Comparison of ENCODE assay signal across 1 cellular context in the genomic region with DNA sequence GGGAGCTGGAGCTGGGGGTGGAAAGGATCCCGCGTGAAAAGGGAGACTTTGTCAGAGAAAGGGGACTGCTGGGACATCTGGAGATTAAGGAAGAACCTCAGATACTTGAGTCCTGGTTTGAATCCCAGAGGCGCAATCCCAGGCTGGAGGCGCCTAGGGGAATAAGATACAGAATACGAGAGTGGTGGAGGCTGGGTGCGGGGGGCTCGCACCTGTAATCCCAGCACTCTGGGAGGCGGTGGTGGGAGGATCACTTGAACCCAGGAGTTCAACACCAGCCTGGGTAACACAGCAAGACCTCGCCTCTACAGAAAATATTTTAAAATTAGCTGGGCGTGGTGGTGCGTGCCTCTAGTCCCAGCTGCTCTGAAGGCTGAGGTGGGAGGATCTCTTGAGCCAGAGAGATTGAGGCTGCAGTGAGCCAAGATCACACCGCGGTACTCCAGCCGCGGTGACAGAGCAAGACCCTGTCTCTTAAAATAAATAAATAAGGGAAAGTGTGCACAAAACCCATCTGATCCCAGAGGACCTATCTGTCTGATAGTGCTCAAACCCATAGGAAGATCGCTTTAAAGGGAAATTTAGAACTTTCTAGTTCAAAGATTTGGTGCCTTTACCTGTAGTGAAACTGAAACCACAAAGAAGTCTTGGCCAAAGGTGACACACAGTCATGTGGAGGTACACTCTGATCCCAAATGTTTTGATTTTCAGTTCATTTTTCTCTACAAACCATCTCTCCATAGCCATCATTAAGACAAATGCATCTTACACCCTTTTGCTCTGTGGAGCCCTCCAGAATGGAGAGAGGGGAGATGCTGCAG.
A peak's percentile ranks its signal among the peaks of the same experiment; 100 is the strongest.
TF ChIP-seq lines count a peak whose summit lies in the region.

No MANE protein-coding gene starts in this region.

TF ChIP-seq in HepG2, 621 proteins besides CTCF, POLR2A, EP300 and RAD21 (continued from another document and continues in another):
- TF ChIP-seq, protein P1, sequence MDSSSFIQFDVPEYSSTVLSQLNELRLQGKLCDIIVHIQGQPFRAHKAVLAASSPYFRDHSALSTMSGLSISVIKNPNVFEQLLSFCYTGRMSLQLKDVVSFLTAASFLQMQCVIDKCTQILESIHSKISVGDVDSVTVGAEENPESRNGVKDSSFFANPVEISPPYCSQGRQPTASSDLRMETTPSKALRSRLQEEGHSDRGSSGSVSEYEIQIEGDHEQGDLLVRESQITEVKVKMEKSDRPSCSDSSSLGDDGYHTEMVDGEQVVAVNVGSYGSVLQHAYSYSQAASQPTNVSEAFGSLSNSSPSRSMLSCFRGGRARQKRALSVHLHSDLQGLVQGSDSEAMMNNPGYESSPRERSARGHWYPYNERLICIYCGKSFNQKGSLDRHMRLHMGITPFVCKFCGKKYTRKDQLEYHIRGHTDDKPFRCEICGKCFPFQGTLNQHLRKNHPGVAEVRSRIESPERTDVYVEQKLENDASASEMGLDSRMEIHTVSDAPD (CRISPR knock-in tag; IDR thresholded peaks at IDR 0.05) = no peak
- TF ChIP-seq RORA (CRISPR knock-in tag; IDR thresholded peaks at IDR 0.05) = no peak
- TF ChIP-seq ZNF777 (CRISPR knock-in tag; IDR thresholded peaks at IDR 0.05) = no peak
- TF ChIP-seq ZNF136 (CRISPR knock-in tag; IDR thresholded peaks at IDR 0.05; ENCODE audit: low read depth) = peak; percentile 9; the same call in 1 of the 2 replicates
- TF ChIP-seq NAIF1 (CRISPR knock-in tag; IDR thresholded peaks at IDR 0.05; ENCODE audit: borderline replicate concordance) = no peak
- TF ChIP-seq ZNF329 (CRISPR knock-in tag; IDR thresholded peaks at IDR 0.05; ENCODE audit: low read depth) = no peak
- no peak for TF ChIP-seq ZNF446 (CRISPR knock-in tag; IDR thresholded peaks at IDR 0.05)
- TF ChIP-seq CAMTA2 (CRISPR knock-in tag; IDR thresholded peaks at IDR 0.05; ENCODE audit: borderline replicate concordance) = no peak
- TF ChIP-seq ZNF563 (CRISPR knock-in tag; IDR thresholded peaks at IDR 0.05) = no peak
- no peak for TF ChIP-seq ZSCAN31 (CRISPR knock-in tag; IDR thresholded peaks at IDR 0.05; ENCODE audit: low read depth)
- TF ChIP-seq ZBTB21 (CRISPR knock-in tag; IDR thresholded peaks at IDR 0.05) = no peak
- no peak for TF ChIP-seq EEA1 (CRISPR knock-in tag; IDR thresholded peaks at IDR 0.05; ENCODE audit: borderline replicate concordance)
- no peak; the same call in none of the 2 replicates for TF ChIP-seq POGZ (CRISPR knock-in tag; IDR thresholded peaks at IDR 0.05)
- no peak; the same call in 1 of the 2 replicates for TF ChIP-seq TBX2 (CRISPR knock-in tag; IDR thresholded peaks at IDR 0.05; ENCODE audit: borderline replicate concordance)
- TF ChIP-seq ZNF878 (CRISPR knock-in tag; IDR thresholded peaks at IDR 0.05) = no peak
- TF ChIP-seq PLRG1 (conservative IDR thresholded peaks at IDR 0.05) = no peak
- TF ChIP-seq KLF11 (CRISPR knock-in tag; IDR thresholded peaks at IDR 0.05) = no peak
- no peak for TF ChIP-seq ZNF766 (CRISPR knock-in tag; IDR thresholded peaks at IDR 0.05; ENCODE audit: borderline replicate concordance)
- TF ChIP-seq SOX5 (CRISPR knock-in tag; IDR thresholded peaks at IDR 0.05; ENCODE audit: borderline replicate concordance) = no peak; the same call in 1 of the 2 replicates
- TF ChIP-seq, protein P2, sequence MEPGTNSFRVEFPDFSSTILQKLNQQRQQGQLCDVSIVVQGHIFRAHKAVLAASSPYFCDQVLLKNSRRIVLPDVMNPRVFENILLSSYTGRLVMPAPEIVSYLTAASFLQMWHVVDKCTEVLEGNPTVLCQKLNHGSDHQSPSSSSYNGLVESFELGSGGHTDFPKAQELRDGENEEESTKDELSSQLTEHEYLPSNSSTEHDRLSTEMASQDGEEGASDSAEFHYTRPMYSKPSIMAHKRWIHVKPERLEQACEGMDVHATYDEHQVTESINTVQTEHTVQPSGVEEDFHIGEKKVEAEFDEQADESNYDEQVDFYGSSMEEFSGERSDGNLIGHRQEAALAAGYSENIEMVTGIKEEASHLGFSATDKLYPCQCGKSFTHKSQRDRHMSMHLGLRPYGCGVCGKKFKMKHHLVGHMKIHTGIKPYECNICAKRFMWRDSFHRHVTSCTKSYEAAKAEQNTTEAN (CRISPR knock-in tag; conservative IDR thresholded peaks at IDR 0.05) = no peak
- TF ChIP-seq, protein P3, sequence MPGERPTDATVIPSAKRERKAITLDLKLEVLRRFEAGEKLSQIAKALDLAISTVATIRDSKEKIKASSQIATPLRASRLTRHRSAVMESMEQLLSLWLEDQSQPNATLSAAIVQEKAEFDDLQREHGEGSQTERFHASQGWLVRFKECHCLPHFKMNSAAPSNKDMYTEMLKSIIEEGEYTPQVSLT (CRISPR knock-in tag; IDR thresholded peaks at IDR 0.05; ENCODE audit: borderline replicate concordance, low read depth) = no peak
- TF ChIP-seq GABPA (IDR thresholded peaks at IDR 0.05; ENCODE audit: low read depth, low read length) = no peak
- no peak for TF ChIP-seq GABPA (CRISPR knock-in tag; IDR thresholded peaks at IDR 0.05; ENCODE audit: low read depth)
- 0 out of 2 replicates have a peak, but pooled peaks have one; percentile 7 for TF ChIP-seq ZBTB7A (CRISPR knock-in tag; IDR thresholded peaks at IDR 0.05)
- no peak for TF ChIP-seq ZFP1 (CRISPR knock-in tag; IDR thresholded peaks at IDR 0.05)
- TF ChIP-seq ZNF460 (CRISPR knock-in tag; IDR thresholded peaks at IDR 0.05; ENCODE audit: borderline replicate concordance) = no peak
- TF ChIP-seq ZNF672 (CRISPR knock-in tag; IDR thresholded peaks at IDR 0.05) = no peak
- no peak for TF ChIP-seq HNRNPL (IDR thresholded peaks at IDR 0.05; ENCODE audit: low read depth, low read length)
- TF ChIP-seq CEBPB (IDR thresholded peaks at IDR 0.05; ENCODE audit: borderline replicate concordance, low read depth, low read length) = no peak
- TF ChIP-seq NR2F2 (IDR thresholded peaks at IDR 0.05; ENCODE audit: borderline replicate concordance, low read depth) = no peak
- no peak for TF ChIP-seq RBFOX2 (IDR thresholded peaks at IDR 0.05; ENCODE audit: low read depth, low read length)
- TF ChIP-seq, protein P4, sequence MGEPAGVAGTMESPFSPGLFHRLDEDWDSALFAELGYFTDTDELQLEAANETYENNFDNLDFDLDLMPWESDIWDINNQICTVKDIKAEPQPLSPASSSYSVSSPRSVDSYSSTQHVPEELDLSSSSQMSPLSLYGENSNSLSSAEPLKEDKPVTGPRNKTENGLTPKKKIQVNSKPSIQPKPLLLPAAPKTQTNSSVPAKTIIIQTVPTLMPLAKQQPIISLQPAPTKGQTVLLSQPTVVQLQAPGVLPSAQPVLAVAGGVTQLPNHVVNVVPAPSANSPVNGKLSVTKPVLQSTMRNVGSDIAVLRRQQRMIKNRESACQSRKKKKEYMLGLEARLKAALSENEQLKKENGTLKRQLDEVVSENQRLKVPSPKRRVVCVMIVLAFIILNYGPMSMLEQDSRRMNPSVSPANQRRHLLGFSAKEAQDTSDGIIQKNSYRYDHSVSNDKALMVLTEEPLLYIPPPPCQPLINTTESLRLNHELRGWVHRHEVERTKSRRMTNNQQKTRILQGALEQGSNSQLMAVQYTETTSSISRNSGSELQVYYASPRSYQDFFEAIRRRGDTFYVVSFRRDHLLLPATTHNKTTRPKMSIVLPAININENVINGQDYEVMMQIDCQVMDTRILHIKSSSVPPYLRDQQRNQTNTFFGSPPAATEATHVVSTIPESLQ (CRISPR knock-in tag; conservative IDR thresholded peaks at IDR 0.05) = no peak
- TF ChIP-seq, protein P5, sequence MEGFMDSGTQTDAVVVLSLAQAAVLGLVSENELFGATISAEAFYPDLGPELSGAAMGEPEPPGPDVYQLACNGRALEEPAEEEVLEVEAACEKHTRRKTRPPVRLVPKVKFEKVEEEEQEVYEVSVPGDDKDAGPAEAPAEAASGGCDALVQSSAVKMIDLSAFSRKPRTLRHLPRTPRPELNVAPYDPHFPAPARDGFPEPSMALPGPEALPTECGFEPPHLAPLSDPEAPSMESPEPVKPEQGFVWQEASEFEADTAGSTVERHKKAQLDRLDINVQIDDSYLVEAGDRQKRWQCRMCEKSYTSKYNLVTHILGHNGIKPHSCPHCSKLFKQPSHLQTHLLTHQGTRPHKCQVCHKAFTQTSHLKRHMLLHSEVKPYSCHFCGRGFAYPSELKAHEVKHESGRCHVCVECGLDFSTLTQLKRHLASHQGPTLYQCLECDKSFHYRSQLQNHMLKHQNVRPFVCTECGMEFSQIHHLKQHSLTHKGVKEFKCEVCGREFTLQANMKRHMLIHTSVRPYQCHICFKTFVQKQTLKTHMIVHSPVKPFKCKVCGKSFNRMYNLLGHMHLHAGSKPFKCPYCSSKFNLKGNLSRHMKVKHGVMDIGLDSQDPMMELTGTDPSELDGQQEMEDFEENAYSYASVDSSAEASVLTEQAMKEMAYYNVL (CRISPR knock-in tag; IDR thresholded peaks at IDR 0.05; ENCODE audit: borderline replicate concordance) = no peak
- no peak for TF ChIP-seq ZNF773 (CRISPR knock-in tag; IDR thresholded peaks at IDR 0.05; ENCODE audit: borderline replicate concordance)
- TF ChIP-seq MBD4 (IDR thresholded peaks at IDR 0.05; ENCODE audit: borderline replicate concordance, low read length) = no peak
- TF ChIP-seq ZNF143 (CRISPR knock-in tag; IDR thresholded peaks at IDR 0.05) = no peak
- no peak for TF ChIP-seq KDM1A (CRISPR knock-in tag; IDR thresholded peaks at IDR 0.05)
- no peak for TF ChIP-seq GATA4 (IDR thresholded peaks at IDR 0.05; ENCODE audit: borderline replicate concordance, low read depth)
- no peak for TF ChIP-seq PPARG (CRISPR knock-in tag; conservative IDR thresholded peaks at IDR 0.05)
- TF ChIP-seq, protein P6, sequence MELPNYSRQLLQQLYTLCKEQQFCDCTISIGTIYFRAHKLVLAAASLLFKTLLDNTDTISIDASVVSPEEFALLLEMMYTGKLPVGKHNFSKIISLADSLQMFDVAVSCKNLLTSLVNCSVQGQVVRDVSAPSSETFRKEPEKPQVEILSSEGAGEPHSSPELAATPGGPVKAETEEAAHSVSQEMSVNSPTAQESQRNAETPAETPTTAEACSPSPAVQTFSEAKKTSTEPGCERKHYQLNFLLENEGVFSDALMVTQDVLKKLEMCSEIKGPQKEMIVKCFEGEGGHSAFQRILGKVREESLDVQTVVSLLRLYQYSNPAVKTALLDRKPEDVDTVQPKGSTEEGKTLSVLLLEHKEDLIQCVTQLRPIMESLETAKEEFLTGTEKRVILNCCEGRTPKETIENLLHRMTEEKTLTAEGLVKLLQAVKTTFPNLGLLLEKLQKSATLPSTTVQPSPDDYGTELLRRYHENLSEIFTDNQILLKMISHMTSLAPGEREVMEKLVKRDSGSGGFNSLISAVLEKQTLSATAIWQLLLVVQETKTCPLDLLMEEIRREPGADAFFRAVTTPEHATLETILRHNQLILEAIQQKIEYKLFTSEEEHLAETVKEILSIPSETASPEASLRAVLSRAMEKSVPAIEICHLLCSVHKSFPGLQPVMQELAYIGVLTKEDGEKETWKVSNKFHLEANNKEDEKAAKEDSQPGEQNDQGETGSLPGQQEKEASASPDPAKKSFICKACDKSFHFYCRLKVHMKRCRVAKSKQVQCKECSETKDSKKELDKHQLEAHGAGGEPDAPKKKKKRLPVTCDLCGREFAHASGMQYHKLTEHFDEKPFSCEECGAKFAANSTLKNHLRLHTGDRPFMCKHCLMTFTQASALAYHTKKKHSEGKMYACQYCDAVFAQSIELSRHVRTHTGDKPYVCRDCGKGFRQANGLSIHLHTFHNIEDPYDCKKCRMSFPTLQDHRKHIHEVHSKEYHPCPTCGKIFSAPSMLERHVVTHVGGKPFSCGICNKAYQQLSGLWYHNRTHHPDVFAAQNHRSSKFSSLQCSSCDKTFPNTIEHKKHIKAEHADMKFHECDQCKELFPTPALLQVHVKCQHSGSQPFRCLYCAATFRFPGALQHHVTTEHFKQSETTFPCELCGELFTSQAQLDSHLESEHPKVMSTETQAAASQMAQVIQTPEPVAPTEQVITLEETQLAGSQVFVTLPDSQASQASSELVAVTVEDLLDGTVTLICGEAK (IDR thresholded peaks at IDR 0.05) = no peak
- TF ChIP-seq, protein P6 (CRISPR knock-in tag; IDR thresholded peaks at IDR 0.05) = no peak; the same call in none of the 2 replicates
- TF ChIP-seq HMGA1 (CRISPR knock-in tag; conservative IDR thresholded peaks at IDR 0.05) = no peak
- TF ChIP-seq, protein P7, sequence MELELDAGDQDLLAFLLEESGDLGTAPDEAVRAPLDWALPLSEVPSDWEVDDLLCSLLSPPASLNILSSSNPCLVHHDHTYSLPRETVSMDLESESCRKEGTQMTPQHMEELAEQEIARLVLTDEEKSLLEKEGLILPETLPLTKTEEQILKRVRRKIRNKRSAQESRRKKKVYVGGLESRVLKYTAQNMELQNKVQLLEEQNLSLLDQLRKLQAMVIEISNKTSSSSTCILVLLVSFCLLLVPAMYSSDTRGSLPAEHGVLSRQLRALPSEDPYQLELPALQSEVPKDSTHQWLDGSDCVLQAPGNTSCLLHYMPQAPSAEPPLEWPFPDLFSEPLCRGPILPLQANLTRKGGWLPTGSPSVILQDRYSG (CRISPR knock-in tag; IDR thresholded peaks at IDR 0.05) = no peak
- TF ChIP-seq RBM39 (IDR thresholded peaks at IDR 0.05; ENCODE audit: low read depth, low read length, poor library complexity, severe bottlenecking) = peak; percentile 16
- no peak for TF ChIP-seq FOXK1 (CRISPR knock-in tag; IDR thresholded peaks at IDR 0.05; ENCODE audit: borderline replicate concordance, low read depth)
- no peak for TF ChIP-seq TCF7L2 (IDR thresholded peaks at IDR 0.05; ENCODE audit: low read depth, low read length)
